In genomic region chr2:64179582-64180321, GRCh38 we compare ENCODE assay signal across 9 cellular contexts. TPM values are rescaled to one million over a fixed set of nuclear protein-coding genes. Genes with fewer than 3 reads are reported as not detected.
DNase-seq lines count a peak whose midpoint lies in the region; ATAC-seq lines count a peak whose summit lies in the region.
"Had no signal": no experiment of that assay in that cellular context is flagged by ENCODE, and none has a peak within 500 bp of the region (broad histone marks: within the 10 kb centered on the region; RNA-seq: fewer than 3 reads in every experiment).

No MANE protein-coding gene starts in this region.

- intact Hi-C loops in Right ventricle myocardium superior (cut with DNase I), result no loop called here

- no peaks in the 10 kb centered on the region for H3K9me3 Mint-ChIP-seq in activated naive CD8-positive, alpha-beta T cell (ENCODE audit: low read depth)
- H3K9me3 Mint-ChIP-seq: nephron had no signal

- DNase-seq in ELR (ENCODE audit: low read depth), result peak; percentile 2
- no peak for DNase-seq in stimulated activated CD4-positive, alpha-beta T cell treated with anti-CD3 and anti-CD28 coated beads, Interleukin-1b, Interleukin-23, amount 100 ng/mL, for 48 hours
- DNase-seq in pons (ENCODE audit: low spot score), result no peak
- DNase-seq in Right ventricle myocardium superior, result no peak
- DNase-seq in Ammon's horn (ENCODE audit: low spot score), result no peak

- no peak overlapping the region for H3K4me3 Mint-ChIP-seq in activated naive CD8-positive, alpha-beta T cell
- H3K4me3 Mint-ChIP-seq: nephron had no signal

- peak overlapping the region; percentile 36 for H3K27ac Mint-ChIP-seq in activated naive CD8-positive, alpha-beta T cell

- ATAC-seq in GM19397 (IDR thresholded peaks at IDR 0.05; ENCODE audit: unreplicated experiment), result peak; percentile 81
- peak; percentile 90 for ATAC-seq in HG03039 (IDR thresholded peaks at IDR 0.05; ENCODE audit: unreplicated experiment)
- no peak for ATAC-seq in Right ventricle myocardium superior (ENCODE audit: poor library complexity)

- H3K27me3 Mint-ChIP-seq in activated naive CD8-positive, alpha-beta T cell, result no peaks in the 10 kb centered on the region

- H3K4me1 Mint-ChIP-seq in activated naive CD8-positive, alpha-beta T cell (ENCODE audit: low read depth), result peaks cover 9% of the 10 kb centered on the region

- H3K36me3 Mint-ChIP-seq in activated naive CD8-positive, alpha-beta T cell, result no peaks in the 10 kb centered on the region

RNA-seq across cellular contexts. Expression of gene PELI1, which starts 35.5 kb away (rescaled TPM):
- total RNA-seq in Right ventricle myocardium superior, result 9.1 TPM
